ENCODE assay signal across 8 cellular contexts in genomic region chrX:78103001-78103634, GRCh38. TPM values are rescaled to one million over a fixed set of nuclear protein-coding genes. Genes with fewer than 3 reads are reported as not detected.
DNase-seq lines count a peak whose midpoint lies in the region; ATAC-seq and TF ChIP-seq lines count a peak whose summit lies in the region.

No MANE protein-coding gene starts in this region.

- TF ChIP-seq POLR2A in breast epithelium (IDR thresholded peaks at IDR 0.05) (no peak), uterus (IDR thresholded peaks at IDR 0.05) (no peak)

- intact Hi-C loops in Right ventricle myocardium superior (cut with DNase I): loop anchor here (10.0 kb wide), 1 partner anchor 198 kb away; no protein-coding TSS in a partner anchor
- intact Hi-C loops in breast epithelium (cut with DNase I; ENCODE audit: low total_unique reads): no loop called here
- intact Hi-C loops in mucosa of descending colon (cut with DNase I, micrococcal nuclease): no loop called here
- intact Hi-C loops in uterus (cut with DNase I; ENCODE audit: low total_unique reads): no loop called here

- H3K9me3 ChIP-seq in right atrium auricular region (no peaks in the 10 kb centered on the region), breast epithelium (no peaks in the 10 kb centered on the region), mucosa of descending colon (no peaks in the 10 kb centered on the region), uterus (no peaks in the 10 kb centered on the region)

- H3K27me3 ChIP-seq in right atrium auricular region: no peaks in the 10 kb centered on the region
- peaks cover 0 to 37% of the 10 kb centered on the region in 2 donors for H3K27me3 ChIP-seq in breast epithelium
- no peaks in the 10 kb centered on the region for H3K27me3 ChIP-seq in uterus

- ATAC-seq in Right ventricle myocardium superior (ENCODE audit: poor library complexity) (no peak), mucosa of descending colon (no peak), GM21619 (IDR thresholded peaks at IDR 0.05; ENCODE audit: unreplicated experiment) (no peak), GM18909 (IDR thresholded peaks at IDR 0.05; ENCODE audit: poor library complexity, unreplicated experiment) (no peak)

- peak overlapping the region; percentile 80 to 96 for H3K27ac ChIP-seq in right atrium auricular region
- peak overlapping the region; percentile 89 to 93 for H3K27ac ChIP-seq in breast epithelium
- H3K27ac ChIP-seq in uterus: peak overlapping the region; percentile 79 to 83

- H3K36me3 ChIP-seq in right atrium auricular region (no peaks in the 10 kb centered on the region), breast epithelium (no peaks in the 10 kb centered on the region), mucosa of descending colon (ENCODE audit: low read depth) (no peaks in the 10 kb centered on the region), uterus (no peaks in the 10 kb centered on the region)

- DNase-seq in right atrium auricular region (ENCODE audit: low spot score) (no peak), Right ventricle myocardium superior (no peak), breast epithelium (ENCODE audit: low spot score in 2 of 2) (no peak), mucosa of descending colon (peak in 2 of 3 donors; percentile 4 to 34), uterus (peak in 1 of 2 donors; percentile 18), LoVo (ENCODE audit: low spot score) (no peak)

- H3K4me1 ChIP-seq in right atrium auricular region (peaks cover 0 to 21% of the 10 kb centered on the region in 2 donors), breast epithelium (peaks cover 0 to 3% of the 10 kb centered on the region in 2 donors), mucosa of descending colon (ENCODE audit: low read depth) (peaks cover 18% of the 10 kb centered on the region), uterus (peaks cover 5 to 9% of the 10 kb centered on the region in 2 donors)

- H3K4me3 ChIP-seq in right atrium auricular region (peak overlapping the region; percentile 38 to 66), breast epithelium (peak overlapping the region; percentile 28 to 76 (median 72)), mucosa of descending colon (no peak overlapping the region), uterus (peak overlapping the region; percentile 44 to 58)

- no peak for TF ChIP-seq CTCF in right atrium auricular region (IDR thresholded peaks at IDR 0.05)
- no peak for TF ChIP-seq CTCF in breast epithelium (IDR thresholded peaks at IDR 0.05)
- TF ChIP-seq CTCF in mucosa of descending colon (IDR thresholded peaks at IDR 0.05): no peak
- TF ChIP-seq CTCF in uterus (IDR thresholded peaks at IDR 0.05): no peak

RNA-seq across cellular contexts. Expression of gene PGK1, which starts 0.9 kb away (rescaled TPM):
- total RNA-seq in right atrium auricular region (100 to 1,000 TPM; 197 to 263 TPM), Right ventricle myocardium superior (407 TPM), breast epithelium (100 to 1,000 TPM; 122 to 149 (median 126) TPM), mucosa of descending colon (100 to 1,000 TPM; 236 to 369 (median 310) TPM), uterus (100 to 1,000 TPM in 3 of 4 donors, 10 to 100 TPM in 1; 84.5 to 151 (median 132) TPM)

RNA-seq across cellular contexts. Expression of gene TAF9B, which starts 36.3 kb away (rescaled TPM):
- total RNA-seq in right atrium auricular region: 10 to 100 TPM; 36.6 to 36.7 TPM
- total RNA-seq in Right ventricle myocardium superior: 16.3 TPM
- 10 to 100 TPM; 24.8 to 40.8 (median 25.2) TPM for total RNA-seq in breast epithelium
- total RNA-seq in mucosa of descending colon: 10 to 100 TPM in 1 of 3 donors, 1 to 10 TPM in 2; 3.3 to 17.7 (median 8.5) TPM
- 10 to 100 TPM; 10.2 to 44.2 (median 32.2) TPM for total RNA-seq in uterus

Comparison
In these comparisons a context has a peak if more than half of its experiments do, and no peak if none do; other contexts are left out.
1. DNase-seq: peak in mucosa of descending colon (2 of 3); none in right atrium auricular region (single experiment), Right ventricle myocardium superior (single experiment), breast epithelium (0 of 2) and LoVo (single experiment).
2. Peak in every context shown above with its lines, with median percentiles within 50 percentile points of each other: H3K27ac ChIP-seq.